In the genomic region with DNA sequence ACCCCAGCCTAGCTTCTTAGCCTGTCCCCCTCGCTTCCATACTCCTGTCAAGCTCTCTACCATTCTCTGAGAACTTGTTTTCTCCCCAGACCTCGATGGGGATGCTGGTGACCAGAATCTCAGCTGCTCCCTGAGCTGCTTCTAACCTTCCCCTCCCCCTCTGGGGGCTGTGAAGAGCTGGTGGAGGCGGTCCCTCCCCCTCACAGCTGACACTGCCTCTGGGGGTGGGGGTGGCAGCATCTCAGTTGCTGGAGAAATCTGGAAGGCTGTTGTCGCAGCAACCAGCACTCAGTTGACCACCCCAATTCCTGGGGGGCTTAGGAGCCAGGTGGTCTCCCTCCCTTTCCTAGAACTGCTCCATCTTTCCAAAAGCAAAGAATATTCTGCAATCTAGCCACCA, we compare ENCODE assay signal across 23 cellular contexts. TPM values are rescaled to one million over a fixed set of nuclear protein-coding genes. Genes with fewer than 3 reads are reported as not detected.
A peak's percentile ranks its signal among the peaks of the same experiment; 100 is the strongest.
DNase-seq lines count a peak whose midpoint lies in the region; FAIRE-seq and TF ChIP-seq lines count a peak whose summit lies in the region.
"Had no signal": no experiment of that assay in that cellular context is flagged by ENCODE, and none has a peak within 500 bp of the region (broad histone marks: within the 10 kb centered on the region; RNA-seq: fewer than 3 reads in every experiment).

No MANE protein-coding gene starts in this region.

- TF ChIP-seq CTCF in nephron progenitor cell (IDR thresholded peaks at IDR 0.05), result no peak

- no peaks in the 10 kb centered on the region for H3K9me3 ChIP-seq in small intestine (ENCODE audit: control insufficient read depth, low read depth)
- H3K9me3 ChIP-seq: BLaER1 had no signal

- H3K27ac ChIP-seq in caudate nucleus (ENCODE audit: low read depth, low read length) (peak overlapping the region; percentile 69), temporal lobe (ENCODE audit: low read depth, low read length) (peak overlapping the region; percentile 47), small intestine (ENCODE audit: low read depth in 1 of 2, low read length in 1 of 2) (no peak overlapping the region)
- H3K27ac ChIP-seq: BLaER1, HL-60 had no signal

- FAIRE-seq in small intestine (lab: Jason Lieb, UNC), result no peak
- FAIRE-seq: GM12892, GM18507, H54 had no signal

- DNase-seq in H7 (peak; percentile 45), caudate nucleus (lab: John Stamatoyannopoulos, UW) (peak in 3 of 61 donors; percentile 7 to 35 (median 33)), nephron progenitor cell (no peak), small intestine (no peak), NCI-H128 (lab: John Stamatoyannopoulos, UW; ENCODE audit: unreplicated experiment) (no peak), cerebellum (ENCODE audit: low spot score) (no peak)
- DNase-seq: 8988T; CD4-positive, alpha-beta memory T cell; DMS153; DMS79; GDM1 had no signal

- H3K4me3 ChIP-seq in H7 (ENCODE audit: insufficient read depth, low read depth, low read length) (no peak overlapping the region), small intestine (ENCODE audit: low read depth in 1 of 2, low read length in 2 of 2) (no peak overlapping the region)
- H3K4me3 ChIP-seq: BLaER1, GM23338 had no signal

- peaks cover 49% of the 10 kb centered on the region for H3K27me3 Mint-ChIP-seq in nephron progenitor cell (ENCODE audit: low read depth, poor library complexity)

- WGBS in small intestine, 3 donors, result 60 to 81% (median 74%) methylated on average over 4 of the region's 4 CpGs

- no peak overlapping the region for H3K27ac Mint-ChIP-seq in nephron progenitor cell
- H3K27ac Mint-ChIP-seq: CD14-positive monocyte; CD4-positive, alpha-beta memory T cell; GM23338 had no signal

- H3K9me3 Mint-ChIP-seq in nephron progenitor cell, result no peaks in the 10 kb centered on the region
- H3K9me3 Mint-ChIP-seq: CD4-positive, alpha-beta memory T cell; GM23338 had no signal

- H3K36me3 ChIP-seq in H7 (replicated peaks; ENCODE audit: control insufficient read depth, insufficient read depth, low read length), result no peaks in the 10 kb centered on the region
- no peaks in the 10 kb centered on the region for H3K36me3 ChIP-seq in small intestine (ENCODE audit: control insufficient read depth in 2 of 2, insufficient read depth in 2 of 2, low read length in 2 of 2)
- H3K36me3 ChIP-seq: BLaER1 had no signal

- H3K4me1 Mint-ChIP-seq in nephron progenitor cell, result peaks cover 69% of the 10 kb centered on the region

- H3K4me1 ChIP-seq in small intestine (ENCODE audit: control insufficient read depth in 2 of 2, insufficient read depth in 1 of 2, low read depth in 1 of 2, low read length in 1 of 2), result no peaks in the 10 kb centered on the region

- H3K36me3 Mint-ChIP-seq in nephron progenitor cell (ENCODE audit: low read depth), result no peaks in the 10 kb centered on the region
- H3K36me3 Mint-ChIP-seq: CD4-positive, alpha-beta memory T cell had no signal

- H3K27me3 ChIP-seq in H7 (ENCODE audit: control insufficient read depth, insufficient read depth, low read length) (peaks cover 11% of the 10 kb centered on the region; the same call in 1 of the 2 replicates), small intestine (ENCODE audit: control insufficient read depth in 2 of 2, insufficient read depth in 2 of 2, low read length in 2 of 2) (peaks cover 0 to 13% of the 10 kb centered on the region in 2 donors)

- peak overlapping the region; percentile 28 for H3K4me3 Mint-ChIP-seq in nephron progenitor cell
- H3K4me3 Mint-ChIP-seq: CD4-positive, alpha-beta memory T cell; GM23338 had no signal

RNA-seq across cellular contexts. Expression of gene PPP1R1A, which starts 4.7 kb away (rescaled TPM):
- 23.8 and 24.3 TPM in 2 replicates for total RNA-seq in H7 (2014; rRNA removed; shearing (Covaris generic))
- 7.9 TPM for total RNA-seq in temporal lobe
- 1 to 10 TPM; 3.0 to 6.5 (median 5.4) TPM for polyA plus RNA-seq in small intestine
- total RNA-seq in cerebellum, result 12.8 TPM
- total RNA-seq: CD4-positive, alpha-beta memory T cell; Daoy; HT1080 had no signal
- polyA plus RNA-seq: AG04450; CD14-positive monocyte; CD4-positive, alpha-beta memory T cell had no signal

RNA-seq across cellular contexts. Expression of gene PDE1B, which starts 34.3 kb away (rescaled TPM):
- total RNA-seq in H7 (2014; rRNA removed; shearing (Covaris generic)), result 5.0 and 7.7 TPM in 2 replicates
- 3.7 TPM for total RNA-seq in temporal lobe
- polyA plus RNA-seq in small intestine, result 1 to 10 TPM in 2 of 3 donors, under 1 TPM in 1; 0.67 to 4.8 (median 3.2) TPM
- total RNA-seq in cerebellum, result 31.1 TPM
- total RNA-seq: HT1080 had no signal
- polyA plus RNA-seq: AG04450 had no signal

RNA-seq across cellular contexts. Expression of gene LACRT, which starts 51.0 kb away (rescaled TPM):
- total RNA-seq in H7 (2014; rRNA removed; shearing (Covaris generic)), result not detected in 2 replicates
- total RNA-seq in temporal lobe (not detected), cerebellum (not detected)
- polyA plus RNA-seq in small intestine, result not detected
- total RNA-seq: A673; CD4-positive, alpha-beta memory T cell; Daoy; GM23338; HT1080 had no signal
- polyA plus RNA-seq: AG04450; CD14-positive monocyte; CD4-positive, alpha-beta memory T cell; GM23338 had no signal

Comparison
In these comparisons a context has a peak if more than half of its experiments do, and no peak if none do; other contexts are left out.
1. H3K27ac ChIP-seq: peak in caudate nucleus (single experiment) and temporal lobe (single experiment); none in small intestine (0 of 2).